ENCODE assay signal across 9 cellular contexts in the genomic region with DNA sequence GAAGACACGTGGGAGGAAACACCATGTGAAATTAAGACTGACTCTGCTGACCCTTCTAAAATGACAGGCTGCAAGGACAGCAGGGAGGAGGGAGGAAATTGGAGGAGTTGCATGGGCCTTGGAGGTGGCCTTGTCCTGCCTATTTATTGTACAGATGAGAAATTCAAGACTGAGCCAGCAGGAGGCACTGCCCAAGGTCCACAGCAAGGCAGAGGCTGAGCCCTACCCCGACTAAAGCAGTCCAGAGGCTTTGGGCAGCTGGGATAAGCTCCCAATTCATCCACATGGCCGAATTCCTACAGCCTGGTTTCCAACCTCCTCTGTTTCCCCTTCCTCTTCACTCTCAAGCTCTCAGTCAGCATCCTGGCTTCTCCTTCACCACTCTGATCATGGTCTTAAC.
DNase-seq lines count a peak whose midpoint lies in the region; ATAC-seq, FAIRE-seq and TF ChIP-seq lines count a peak whose summit lies in the region.
"Had no signal": no experiment of that assay in that cellular context is flagged by ENCODE, and none has a peak within 500 bp of the region (broad histone marks: within the 10 kb centered on the region; RNA-seq: fewer than 3 reads in every experiment).

No MANE protein-coding gene starts in this region.

- peaks cover 1 to 2% of the 10 kb centered on the region in 2 experiments; a peak in 3 of 5 replicates for H3K27me3 ChIP-seq in HepG2 (ENCODE audit: control insufficient read depth in 1 of 2, insufficient read depth in 2 of 2, low read length in 2 of 2)

- H3K4me1 ChIP-seq in HepG2 (ENCODE audit: insufficient read depth, low read length) = peaks cover 12% of the 10 kb centered on the region

- no peak overlapping the region for H3K4me2 ChIP-seq in HepG2 (ENCODE audit: low read depth, low read length)

- no peak overlapping the region for H2AFZ ChIP-seq in HepG2 (ENCODE audit: low read length)

- no peak for FAIRE-seq in HepG2 (lab: Jason Lieb, UNC)

- TF ChIP-seq CTCF in astrocyte of the cerebellum (IDR thresholded peaks at IDR 0.05; ENCODE audit: low read depth, low read length, missing control alignments) = peak; percentile 27
- TF ChIP-seq CTCF in HepG2 (CRISPR knock-in tag; IDR thresholded peaks at IDR 0.05) = peak; percentile 24; the same call in 1 of the 2 replicates

- POLR2A ChIA-PET in HepG2 (lab: Yijun Ruan, JAX) = interaction anchor here (1.4 kb wide), 1 partner anchor 214 kb away, joined by 4 read pairs; no protein-coding TSS in a partner anchor

- BruUV-seq in HepG2 (replicated peaks; lab: Mats Ljungman, UMichigan) = no TSS peak

- intact Hi-C loops in HepG2 (cut with micrococcal nuclease; ENCODE audit: unreplicated experiment) = loop anchor here (2.0 to 5.0 kb wide), 2 partner anchors 119 to 214 kb away; no protein-coding TSS in a partner anchor

- TF ChIP-seq EP300 in HepG2 (IDR thresholded peaks at IDR 0.05; ENCODE audit: low read depth in 2 of 2, low read length in 2 of 2) (no peak), HepG2 (CRISPR knock-in tag; IDR thresholded peaks at IDR 0.05; ENCODE audit: borderline replicate concordance) (no peak)

- H3K36me3 ChIP-seq in HepG2 (replicated peaks in 1 of 2; ENCODE audit: control insufficient read depth in 1 of 2, insufficient read depth in 2 of 2, low read length in 2 of 2) = no peaks in the 10 kb centered on the region

- H4K20me1 ChIP-seq in HepG2 (ENCODE audit: insufficient read depth, low read length) = no peaks in the 10 kb centered on the region

- no peaks in the 10 kb centered on the region for H3K9me3 ChIP-seq in HepG2 (ENCODE audit: low read length)

- ATAC-seq in HepG2 (peak; percentile 62), HG02571 (IDR thresholded peaks at IDR 0.05; ENCODE audit: unreplicated experiment) (no peak)

- TF ChIP-seq RAD21 in HepG2 (CRISPR knock-in tag; IDR thresholded peaks at IDR 0.05) = no peak

- in situ Hi-C loops in astrocyte of the cerebellum (cut with HindIII; ENCODE audit: low sequenced_read_pairs) = no loop called here
- in situ Hi-C loops in HepG2 (cut with HindIII; ENCODE audit: extremely low pct_ligation_motif_present, low pct_unique_long_range_greater_than_20kb) = no loop called here

- TF ChIP-seq POLR2A in HepG2 (IDR thresholded peaks at IDR 0.05; ENCODE audit: insufficient read depth in 1 of 2, low read depth in 2 of 2, low read length in 2 of 2) = no peak

- H3K79me2 ChIP-seq in HepG2 (ENCODE audit: insufficient read depth, low read length) = no peaks in the 10 kb centered on the region

- no peak overlapping the region for H3K9ac ChIP-seq in HepG2 (ENCODE audit: insufficient read depth, low read depth, low read length)

- DNase-seq in COLO668 (lab: John Stamatoyannopoulos, UW; ENCODE audit: unreplicated experiment) = peak; percentile 1
- DNase-seq in HT-29 (ENCODE audit: low spot score) = peak; percentile 33
- DNase-seq in astrocyte of the cerebellum (ENCODE audit: low read depth) = no peak
- DNase-seq in HepG2 (ENCODE audit: low spot score) = no peak
- DNase-seq in GOT3 (lab: John Stamatoyannopoulos, UW) = no peak
- no peak for DNase-seq in mucosa of gallbladder (ENCODE audit: low spot score)
- no peak for DNase-seq in HK-2 (ENCODE audit: unreplicated experiment)
- DNase-seq: NCI-H187 treated with DMSO at 0.1 percent for 48 hours had no signal

- 19% methylated on average over 3 of the region's 3 CpGs for WGBS in HepG2 (ENCODE audit: low lambda C conversion rate)

- H3K4me3 ChIP-seq in astrocyte of the cerebellum (ENCODE audit: low read depth, low read length) (no peak overlapping the region), HepG2 (replicated peaks in 1 of 3; ENCODE audit: insufficient read depth in 1 of 3, low read depth in 2 of 3, low read length in 3 of 3) (no peak overlapping the region)

- H3K27ac ChIP-seq in HepG2 (ENCODE audit: extremely low read length, insufficient read depth, low read length) = no peak overlapping the region

- CTCF ChIA-PET in HepG2 (lab: Yijun Ruan, JAX; ENCODE audit: low intra/inter-chr PET ratio, low total read pairs) = no interaction called here

TF ChIP-seq in HepG2, 621 proteins besides CTCF, POLR2A, EP300 and RAD21:
- TF ChIP-seq FOXP1 (IDR thresholded peaks at IDR 0.05) (no peak), FOXP1 (CRISPR knock-in tag; IDR thresholded peaks at IDR 0.05) (no peak), ZNF773 (CRISPR knock-in tag; IDR thresholded peaks at IDR 0.05; ENCODE audit: borderline replicate concordance) (no peak), YEATS4 (CRISPR knock-in tag; IDR thresholded peaks at IDR 0.05; ENCODE audit: borderline replicate concordance) (no peak), ZNF354B (CRISPR knock-in tag; IDR thresholded peaks at IDR 0.05) (no peak), GZF1 (CRISPR knock-in tag; IDR thresholded peaks at IDR 0.05) (no peak), NBN (conservative IDR thresholded peaks at IDR 0.05) (no peak), STAG1 (CRISPR knock-in tag; IDR thresholded peaks at IDR 0.05) (peak; percentile 58)
- TF ChIP-seq, protein P1, sequence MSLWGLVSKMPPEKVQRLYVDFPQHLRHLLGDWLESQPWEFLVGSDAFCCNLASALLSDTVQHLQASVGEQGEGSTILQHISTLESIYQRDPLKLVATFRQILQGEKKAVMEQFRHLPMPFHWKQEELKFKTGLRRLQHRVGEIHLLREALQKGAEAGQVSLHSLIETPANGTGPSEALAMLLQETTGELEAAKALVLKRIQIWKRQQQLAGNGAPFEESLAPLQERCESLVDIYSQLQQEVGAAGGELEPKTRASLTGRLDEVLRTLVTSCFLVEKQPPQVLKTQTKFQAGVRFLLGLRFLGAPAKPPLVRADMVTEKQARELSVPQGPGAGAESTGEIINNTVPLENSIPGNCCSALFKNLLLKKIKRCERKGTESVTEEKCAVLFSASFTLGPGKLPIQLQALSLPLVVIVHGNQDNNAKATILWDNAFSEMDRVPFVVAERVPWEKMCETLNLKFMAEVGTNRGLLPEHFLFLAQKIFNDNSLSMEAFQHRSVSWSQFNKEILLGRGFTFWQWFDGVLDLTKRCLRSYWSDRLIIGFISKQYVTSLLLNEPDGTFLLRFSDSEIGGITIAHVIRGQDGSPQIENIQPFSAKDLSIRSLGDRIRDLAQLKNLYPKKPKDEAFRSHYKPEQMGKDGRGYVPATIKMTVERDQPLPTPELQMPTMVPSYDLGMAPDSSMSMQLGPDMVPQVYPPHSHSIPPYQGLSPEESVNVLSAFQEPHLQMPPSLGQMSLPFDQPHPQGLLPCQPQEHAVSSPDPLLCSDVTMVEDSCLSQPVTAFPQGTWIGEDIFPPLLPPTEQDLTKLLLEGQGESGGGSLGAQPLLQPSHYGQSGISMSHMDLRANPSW (CRISPR knock-in tag; IDR thresholded peaks at IDR 0.05; ENCODE audit: borderline replicate concordance) = no peak

Comparison
In these comparisons a context has a peak if more than half of its experiments do, and no peak if none do; other contexts are left out.
1. DNase-seq: peak in COLO668 (single experiment) and HT-29 (single experiment); none in astrocyte of the cerebellum (single experiment), HepG2 (single experiment), GOT3 (single experiment), mucosa of gallbladder (single experiment) and HK-2 (single experiment).